Comparison of ENCODE assay signal across 1 cellular context in genomic region chr6:157811137-157811475, GRCh38.
A peak's percentile ranks its signal among the peaks of the same experiment; 100 is the strongest.
TF ChIP-seq lines count a peak whose summit lies in the region.

No MANE protein-coding gene starts in this region.

TF ChIP-seq in K562, 482 proteins besides CTCF, POLR2A, EP300 and RAD21 (continued from another document):
- TF ChIP-seq E2F6 (IDR thresholded peaks at IDR 0.05; ENCODE audit: borderline replicate concordance in 1 of 2, extremely low read depth in 1 of 2, insufficient read depth in 1 of 2, insufficient read length in 1 of 2, low read depth in 1 of 2, low read length in 1 of 2, poor library complexity in 1 of 2, severe bottlenecking in 1 of 2) (no peak), BCOR (IDR thresholded peaks at IDR 0.05) (no peak), MTF1 (CRISPR knock-in tag; IDR thresholded peaks at IDR 0.05; ENCODE audit: borderline replicate concordance) (no peak), ZZZ3 (IDR thresholded peaks at IDR 0.05) (no peak), ZNF253 (CRISPR knock-in tag; conservative IDR thresholded peaks at IDR 0.05) (no peak), ADNP (tag; IDR thresholded peaks at IDR 0.05) (no peak), ELF2 (CRISPR knock-in tag; IDR thresholded peaks at IDR 0.05) (no peak), KLF10 (CRISPR knock-in tag; IDR thresholded peaks at IDR 0.05) (no peak), PKNOX1 (IDR thresholded peaks at IDR 0.05) (no peak), CEBPB (tag; IDR thresholded peaks at IDR 0.05) (no peak), MECOM (CRISPR knock-in tag; IDR thresholded peaks at IDR 0.05) (0 out of 2 replicates have a peak, but pooled peaks have one; percentile 32), MYBL2 (IDR thresholded peaks at IDR 0.05; ENCODE audit: low read depth) (no peak), MYBL2 (CRISPR knock-in tag; IDR thresholded peaks at IDR 0.05; ENCODE audit: borderline replicate concordance) (no peak), HEY1 (CRISPR knock-in tag; IDR thresholded peaks at IDR 0.05; ENCODE audit: borderline replicate concordance) (no peak), THRAP3 (IDR thresholded peaks at IDR 0.05; ENCODE audit: borderline replicate concordance) (no peak), GATAD2A (IDR thresholded peaks at IDR 0.05) (0 out of 2 replicates have a peak, but pooled peaks have one; percentile 29), ZKSCAN1 (IDR thresholded peaks at IDR 0.05; ENCODE audit: low read depth, low read length) (no peak), CHD4 (IDR thresholded peaks at IDR 0.05; ENCODE audit: insufficient read depth, insufficient replicate concordance, low read depth, low read length, poor library complexity, severe bottlenecking) (no peak), E2F1 (CRISPR knock-in tag; IDR thresholded peaks at IDR 0.05) (no peak), ZNF324 (CRISPR knock-in tag; IDR thresholded peaks at IDR 0.05) (no peak), ZBTB1 (CRISPR knock-in tag; IDR thresholded peaks at IDR 0.05; ENCODE audit: borderline replicate concordance, low read depth) (no peak), MTA1 (IDR thresholded peaks at IDR 0.05; ENCODE audit: borderline replicate concordance) (no peak), POLR3G (IDR thresholded peaks at IDR 0.05; ENCODE audit: extremely low read depth, insufficient read length, insufficient replicate concordance) (no peak), FUS (optimal IDR thresholded peaks at IDR 0.05; ENCODE audit: low read depth, low read length) (peak; percentile 9), RBBP5 (IDR thresholded peaks at IDR 0.05; ENCODE audit: borderline replicate concordance, insufficient read depth, low read length, poor library complexity, severe bottlenecking) (peak; percentile 44), ZNF764 (CRISPR knock-in tag; IDR thresholded peaks at IDR 0.05; ENCODE audit: low read depth) (no peak), ATF3 (IDR thresholded peaks at IDR 0.05) (no peak), ATF3 (CRISPR knock-in tag; conservative IDR thresholded peaks at IDR 0.05) (no peak), ZFPM2 (CRISPR knock-in tag; IDR thresholded peaks at IDR 0.05) (peak; percentile 37; the same call in 1 of the 2 replicates)
- TF ChIP-seq, protein P1, sequence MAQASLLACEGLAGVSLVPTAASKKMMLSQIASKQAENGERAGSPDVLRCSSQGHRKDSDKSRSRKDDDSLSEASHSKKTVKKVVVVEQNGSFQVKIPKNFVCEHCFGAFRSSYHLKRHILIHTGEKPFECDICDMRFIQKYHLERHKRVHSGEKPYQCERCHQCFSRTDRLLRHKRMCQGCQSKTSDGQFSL (CRISPR knock-in tag; IDR thresholded peaks at IDR 0.05): no peak
- TF ChIP-seq, protein P1 (tag; IDR thresholded peaks at IDR 0.05): no peak
- TF ChIP-seq, protein P2, sequence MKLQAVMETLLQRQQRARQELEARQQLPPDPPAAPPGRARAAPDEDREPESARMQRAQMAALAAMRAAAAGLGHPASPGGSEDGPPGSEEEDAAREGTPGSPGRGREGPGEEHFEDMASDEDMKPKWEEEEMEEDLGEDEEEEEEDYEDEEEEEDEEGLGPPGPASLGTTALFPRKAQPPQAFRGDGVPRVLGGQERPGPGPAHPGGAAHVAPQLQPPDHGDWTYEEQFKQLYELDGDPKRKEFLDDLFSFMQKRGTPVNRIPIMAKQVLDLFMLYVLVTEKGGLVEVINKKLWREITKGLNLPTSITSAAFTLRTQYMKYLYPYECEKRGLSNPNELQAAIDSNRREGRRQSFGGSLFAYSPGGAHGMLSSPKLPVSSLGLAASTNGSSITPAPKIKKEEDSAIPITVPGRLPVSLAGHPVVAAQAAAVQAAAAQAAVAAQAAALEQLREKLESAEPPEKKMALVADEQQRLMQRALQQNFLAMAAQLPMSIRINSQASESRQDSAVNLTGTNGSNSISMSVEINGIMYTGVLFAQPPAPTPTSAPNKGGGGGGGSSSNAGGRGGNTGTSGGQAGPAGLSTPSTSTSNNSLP (IDR thresholded peaks at IDR 0.05; ENCODE audit: borderline replicate concordance, low read depth, low read length): 0 out of 2 replicates have a peak, but pooled peaks have one; percentile 78
